Comparison of ENCODE assay signal across 8 cellular contexts in genomic region chr9:92716557-92716956, GRCh38. TPM values are rescaled to one million over a fixed set of nuclear protein-coding genes. Genes with fewer than 3 reads are reported as not detected.
DNase-seq lines count a peak whose midpoint lies in the region; ATAC-seq and TF ChIP-seq lines count a peak whose summit lies in the region.

No MANE protein-coding gene starts in this region.

- H3K4me3 ChIP-seq in DND-41 (ENCODE audit: low read depth in 1 of 2, low read length in 2 of 2), result no peak overlapping the region
- H3K4me3 ChIP-seq in SJSA1, result no peak overlapping the region
- H3K4me3 ChIP-seq in right atrium auricular region, result no peak overlapping the region
- no peak overlapping the region for H3K4me3 ChIP-seq in spleen

- peaks cover 12% of the 10 kb centered on the region; the same call in 1 of the 2 replicates for H4K20me1 ChIP-seq in DND-41 (ENCODE audit: insufficient read depth, low read length)

- TF ChIP-seq CTCF in DND-41 (IDR thresholded peaks at IDR 0.05; ENCODE audit: borderline replicate concordance, extremely low read depth, low read length, poor library complexity, severe bottlenecking), result peak; percentile 91
- peak; percentile 94 to 98 for TF ChIP-seq CTCF in right atrium auricular region (IDR thresholded peaks at IDR 0.05)
- TF ChIP-seq CTCF in spleen (IDR thresholded peaks at IDR 0.05 in 8 of 11, conservative IDR thresholded peaks at IDR 0.05 in 3 of 11), result peak; percentile 84 to 96 (median 94)

- no peak for TF ChIP-seq POLR2A in spleen (IDR thresholded peaks at IDR 0.05)

- no peak overlapping the region for H3K4me2 ChIP-seq in DND-41 (ENCODE audit: insufficient read depth, low read length)

- no peaks in the 10 kb centered on the region for H3K27me3 ChIP-seq in DND-41 (ENCODE audit: insufficient read depth, low read length, poor library complexity)
- H3K27me3 ChIP-seq in SJSA1 (replicated peaks), result no peaks in the 10 kb centered on the region
- H3K27me3 ChIP-seq in right atrium auricular region, result no peaks in the 10 kb centered on the region
- no peaks in the 10 kb centered on the region for H3K27me3 ChIP-seq in spleen (replicated peaks in 1 of 7)

- H3K9ac ChIP-seq in DND-41 (ENCODE audit: low read depth, low read length), result no peak overlapping the region

- DNase-seq in DND-41 (peak; percentile 69), SJSA1 (ENCODE audit: low read depth in 1 of 2, low spot score in 2 of 2) (peak; percentile 46 to 70), right atrium auricular region (ENCODE audit: low spot score) (peak; percentile 61), spleen (peak; percentile 90)
- peak; percentile 82 for DNase-seq in activated naive CD4-positive, alpha-beta T cell treated with anti-CD3 and anti-CD28 coated beads, Interleukin-2, amount 50 U/mL, for 16 hours

- H3K4me1 ChIP-seq in DND-41 (ENCODE audit: insufficient read depth, low read length) (no peaks in the 10 kb centered on the region), SJSA1 (replicated peaks) (no peaks in the 10 kb centered on the region), right atrium auricular region (peaks cover 0 to 29% of the 10 kb centered on the region in 2 donors), spleen (peaks cover 8 to 58% (median 38%) of the 10 kb centered on the region in 6 donors)

- no peak overlapping the region for H2AFZ ChIP-seq in DND-41 (ENCODE audit: low read depth, low read length)

- intact Hi-C loops in spleen (cut with DNase I; ENCODE audit: low total_unique reads), result loop anchor here (5.0 kb wide), 1 partner anchor 76 kb away; no protein-coding TSS in a partner anchor

- ATAC-seq in DND-41 (ENCODE audit: insufficient read depth, low read depth), result peak; percentile 84
- peak; percentile 51 for ATAC-seq in HG03045 (IDR thresholded peaks at IDR 0.05; ENCODE audit: unreplicated experiment)
- ATAC-seq in HG03095 (IDR thresholded peaks at IDR 0.05; ENCODE audit: unreplicated experiment), result no peak
- ATAC-seq in HG03280 (IDR thresholded peaks at IDR 0.05; ENCODE audit: unreplicated experiment), result no peak

- no peaks in the 10 kb centered on the region for H3K79me2 ChIP-seq in DND-41 (ENCODE audit: insufficient read depth, low read length)

- H3K9me3 ChIP-seq in DND-41 (ENCODE audit: insufficient read depth, low read length, severe bottlenecking) (no peaks in the 10 kb centered on the region), SJSA1 (replicated peaks) (no peaks in the 10 kb centered on the region), right atrium auricular region (no peaks in the 10 kb centered on the region), spleen (no peaks in the 10 kb centered on the region)

- WGBS in spleen, 5 donors, result 28 to 55% (median 38%) methylated on average over 3 to 4 of the region's 4 CpGs

- H3K27ac ChIP-seq in DND-41 (ENCODE audit: low read length) (no peak overlapping the region), SJSA1 (no peak overlapping the region), right atrium auricular region (peak overlapping the region in 1 of 2 donors; percentile 49), spleen (peak overlapping the region in 2 of 8 donors; percentile 45 to 56)

- H3K36me3 ChIP-seq in DND-41 (ENCODE audit: insufficient read depth, low read length), result peaks cover 94% of the 10 kb centered on the region
- H3K36me3 ChIP-seq in SJSA1, result peaks cover 93% of the 10 kb centered on the region
- H3K36me3 ChIP-seq in right atrium auricular region, result peaks cover 71% of the 10 kb centered on the region
- peaks cover 0 to 99% (median 80%) of the 10 kb centered on the region in 6 donors for H3K36me3 ChIP-seq in spleen

RNA-seq across cellular contexts. Expression of gene IPPK, which starts 46.6 kb away (rescaled TPM):
- 8.5 and 13.2 TPM in 2 replicates for total RNA-seq in SJSA1 (2014; rRNA removed; shearing (Covaris generic))
- total RNA-seq in right atrium auricular region (10 to 100 TPM in 1 of 2 donors, 1 to 10 TPM in 1; 8.9 to 13.1 TPM), spleen (10 to 100 TPM in 6 of 7 donors, 1 to 10 TPM in 1; 10.0 to 14.6 (median 12.1) TPM)
- polyA plus RNA-seq in spleen, result 1 to 10 TPM; 6.1 to 7.9 (median 6.4) TPM

RNA-seq across cellular contexts. Expression of gene BICD2, which starts 48.1 kb away (rescaled TPM):
- total RNA-seq in SJSA1 (2014; rRNA removed; shearing (Covaris generic)), result 60.1 and 67.4 TPM in 2 replicates
- total RNA-seq in right atrium auricular region (10 to 100 TPM; 32.2 to 40.4 TPM), spleen (10 to 100 TPM; 30.6 to 55.7 (median 36.8) TPM)
- polyA plus RNA-seq in spleen, result 10 to 100 TPM in 2 of 3 donors, 1 to 10 TPM in 1; 9.4 to 12.0 (median 11.7) TPM

Comparison
In these comparisons a context has a peak if more than half of its experiments do, and no peak if none do; other contexts are left out.
1. ATAC-seq: peak in DND-41 (single experiment) and HG03045 (single experiment); none in HG03095 (single experiment) and HG03280 (single experiment).
2. Peak in every context shown above with its lines, with median percentiles within 50 percentile points of each other: DNase-seq and CTCF ChIP-seq.